ENCODE assay signal across 8 cellular contexts in genomic region chr14:56580317-56580711, GRCh38. TPM values are rescaled to one million over a fixed set of nuclear protein-coding genes. Genes with fewer than 3 reads are reported as not detected.
A peak's percentile ranks its signal among the peaks of the same experiment; 100 is the strongest.
DNase-seq lines count a peak whose midpoint lies in the region; ATAC-seq and TF ChIP-seq lines count a peak whose summit lies in the region.

No MANE protein-coding gene starts in this region.

- peak overlapping the region; percentile 93 for H3K27ac ChIP-seq in lower lobe of right lung

- peaks cover 13% of the 10 kb centered on the region for H3K4me1 ChIP-seq in adipocyte (ENCODE audit: control insufficient read depth, insufficient read depth, low read length)
- H3K4me1 ChIP-seq in lower lobe of right lung, result peaks cover 28% of the 10 kb centered on the region

- intact Hi-C loops in lower lobe of right lung (cut with DNase I), result no loop called here

- no peak for TF ChIP-seq CTCF in lower lobe of right lung (IDR thresholded peaks at IDR 0.05)

- H3K4me3 ChIP-seq in adipocyte (ENCODE audit: low read length), result peak overlapping the region; percentile 99
- H3K4me3 ChIP-seq in lower lobe of right lung, result peak overlapping the region; percentile 97

- ATAC-seq in HG03460 (IDR thresholded peaks at IDR 0.05; ENCODE audit: unreplicated experiment) (peak; percentile 6), lower lobe of right lung (no peak), GM18502 (IDR thresholded peaks at IDR 0.05; ENCODE audit: poor library complexity, unreplicated experiment) (no peak)

- H3K9ac ChIP-seq in adipocyte (ENCODE audit: low read length), result peak overlapping the region; percentile 99

- H3K36me3 ChIP-seq in adipocyte (ENCODE audit: control insufficient read depth, insufficient read depth, low read length, severe bottlenecking) (no peaks in the 10 kb centered on the region), lower lobe of right lung (peaks cover under 1% of the 10 kb centered on the region)

- H3K27me3 ChIP-seq in adipocyte (replicated peaks; ENCODE audit: control insufficient read depth, insufficient read depth, low read length) (no peaks in the 10 kb centered on the region), lower lobe of right lung (ENCODE audit: low read depth) (no peaks in the 10 kb centered on the region)

- no peaks in the 10 kb centered on the region for H3K9me3 ChIP-seq in adipocyte (ENCODE audit: control insufficient read depth, low read length)
- no peaks in the 10 kb centered on the region for H3K9me3 ChIP-seq in lower lobe of right lung

- peak; percentile 33 for DNase-seq in DMS153 (lab: John Stamatoyannopoulos, UW)
- DNase-seq in adipocyte (ENCODE audit: low read depth), result no peak
- no peak for DNase-seq in lower lobe of right lung
- no peak for DNase-seq in NOMO-1 (lab: John Stamatoyannopoulos, UW; ENCODE audit: unreplicated experiment in 2 of 2)
- DNase-seq in middle frontal gyrus (ENCODE audit: extremely low spot score, low spot score), result no peak
- no peak for DNase-seq in NCI-H1694 (lab: John Stamatoyannopoulos, UW)

RNA-seq across cellular contexts. Expression of gene TMEM260, which starts 0.7 kb away (rescaled TPM):
- 23.8 TPM for total RNA-seq in lower lobe of right lung
